Comparison of ENCODE assay signal across 2 cellular contexts in genomic region chr19:53958168-53958571, GRCh38.
TF ChIP-seq lines count a peak whose summit lies in the region.

No MANE protein-coding gene starts in this region.

TF ChIP-seq in H1, 55 proteins besides CTCF, POLR2A, EP300 and RAD21:
- TF ChIP-seq POU5F1 (IDR thresholded peaks at IDR 0.05; ENCODE audit: low read depth, low read length): no peak
- TF ChIP-seq CHD1 (IDR thresholded peaks at IDR 0.05; ENCODE audit: low read depth, low read length): no peak
- peak; percentile 84 for TF ChIP-seq CTBP2 (IDR thresholded peaks at IDR 0.05; ENCODE audit: borderline replicate concordance, insufficient read depth, insufficient read length, low read length)
- TF ChIP-seq GABPA (IDR thresholded peaks at IDR 0.05; ENCODE audit: borderline replicate concordance, insufficient read depth, low read length): no peak
- no peak for TF ChIP-seq ATF2 (IDR thresholded peaks at IDR 0.05; ENCODE audit: low read length)
TF ChIP-seq in H1: peak in this region for 1.

TF ChIP-seq in neural cell, 6 proteins besides CTCF, POLR2A, EP300 and RAD21:
- TF ChIP-seq MXI1 (conservative IDR thresholded peaks at IDR 0.05; ENCODE audit: poor library complexity, severe bottlenecking): no peak
